In the genomic region with DNA sequence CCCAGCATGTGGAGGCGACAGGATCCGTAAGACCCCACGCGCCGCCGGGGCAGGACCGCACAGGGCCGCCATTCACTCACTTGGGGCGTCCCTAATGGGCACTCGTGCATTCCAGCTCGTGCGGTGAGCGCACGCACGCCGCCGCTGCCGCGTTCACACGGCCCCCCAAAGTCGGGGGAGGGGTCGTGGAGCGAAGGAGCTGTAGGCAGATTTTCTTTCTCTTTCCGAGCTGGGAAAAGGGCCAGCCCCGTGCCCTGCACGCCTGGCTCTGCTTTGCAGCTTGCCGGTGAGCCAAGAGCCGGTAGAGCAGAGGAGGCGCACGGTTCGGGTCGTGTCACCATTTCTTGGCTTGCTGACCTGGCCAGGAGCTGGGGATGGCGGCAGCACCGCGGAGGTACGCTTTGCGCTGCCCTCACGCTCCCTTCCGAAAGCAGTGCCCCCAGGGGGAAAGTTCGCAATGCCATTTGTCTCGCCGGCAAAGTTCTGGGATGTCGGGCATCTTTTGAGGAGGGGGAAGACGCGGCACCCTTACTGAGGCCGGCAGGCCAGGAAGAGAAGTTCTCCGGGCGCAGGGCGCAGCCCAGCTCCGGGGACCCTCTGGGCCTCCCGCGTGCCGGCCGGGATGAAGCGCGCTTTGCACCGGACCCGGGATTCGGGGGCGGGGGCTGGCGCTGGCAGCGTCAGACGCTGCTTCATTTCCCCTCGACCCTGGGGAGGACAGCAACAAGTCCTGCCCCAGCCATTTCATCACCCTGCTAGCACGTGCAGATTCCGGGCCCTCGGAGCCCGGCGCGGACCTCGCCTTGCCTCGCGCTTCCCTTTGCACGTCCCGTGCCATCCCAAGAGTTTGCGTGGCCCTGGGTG, we compare ENCODE assay signal across 8 cellular contexts. TPM values are rescaled to one million over a fixed set of nuclear protein-coding genes. Genes with fewer than 3 reads are reported as not detected.
DNase-seq lines count a peak whose midpoint lies in the region; ATAC-seq, FAIRE-seq and TF ChIP-seq lines count a peak whose summit lies in the region.

No MANE protein-coding gene starts in this region.

- H3K4me3 Mint-ChIP-seq in HFFc6, result peak overlapping the region; percentile 96
- H3K4me3 Mint-ChIP-seq in astrocyte (ENCODE audit: unreplicated experiment), result peak overlapping the region; percentile 99

- intact Hi-C loops in left lung (cut with DNase I), result no loop called here

- H3K4me1 Mint-ChIP-seq in HFFc6 (ENCODE audit: low read depth), result peaks cover 63% of the 10 kb centered on the region
- H3K4me1 Mint-ChIP-seq in astrocyte (ENCODE audit: low read depth, unreplicated experiment), result peaks cover 24% of the 10 kb centered on the region

- peaks cover 54% of the 10 kb centered on the region for H3K79me2 ChIP-seq in astrocyte (ENCODE audit: insufficient read depth, low read length)

- H3K4me3 ChIP-seq in astrocyte (ENCODE audit: insufficient read depth, low read depth, low read length) (peak overlapping the region; percentile 84), left lung (peak overlapping the region; percentile 34 to 42), small intestine (ENCODE audit: low read depth in 1 of 2, low read length in 2 of 2) (no peak overlapping the region)

- peak overlapping the region; percentile 97 for H3K4me2 ChIP-seq in astrocyte (ENCODE audit: low read length)

- H4K20me1 ChIP-seq in astrocyte (ENCODE audit: insufficient read depth, low read length), result peaks cover 25% of the 10 kb centered on the region

- peak overlapping the region; percentile 92 for H3K9ac ChIP-seq in astrocyte (ENCODE audit: low read length)

- no peaks in the 10 kb centered on the region for H3K27me3 ChIP-seq in astrocyte (ENCODE audit: insufficient read depth, low read length)
- peaks cover 40 to 95% of the 10 kb centered on the region in 2 donors for H3K27me3 ChIP-seq in left lung
- H3K27me3 ChIP-seq in small intestine (ENCODE audit: control insufficient read depth in 2 of 2, insufficient read depth in 2 of 2, low read length in 2 of 2), result peaks cover 28 to 31% of the 10 kb centered on the region in 2 donors

- H3K9me3 Mint-ChIP-seq in HFFc6 (no peaks in the 10 kb centered on the region), astrocyte (ENCODE audit: unreplicated experiment) (no peaks in the 10 kb centered on the region)

- H3K27ac Mint-ChIP-seq in HFFc6, result peak overlapping the region; percentile 89
- H3K27ac Mint-ChIP-seq in astrocyte (ENCODE audit: unreplicated experiment), result peak overlapping the region; percentile 99

- TF ChIP-seq CTCF in HFFc6 (IDR thresholded peaks at IDR 0.05) (no peak; the same call in 1 of the 2 replicates), astrocyte (IDR thresholded peaks at IDR 0.05; ENCODE audit: insufficient read depth, low read depth, low read length) (no peak), left lung (IDR thresholded peaks at IDR 0.05) (no peak)

- ATAC-seq in left lung (no peak), GM21528 (IDR thresholded peaks at IDR 0.05; ENCODE audit: low FRiP score, unreplicated experiment) (no peak)

- H2AFZ ChIP-seq in astrocyte (ENCODE audit: low read depth, low read length), result peak overlapping the region; percentile 73

- 3 to 7% (median 6%) methylated on average over 68 to 76 of the region's 76 CpGs for WGBS in small intestine, 3 donors

- peaks cover 43% of the 10 kb centered on the region for H3K36me3 Mint-ChIP-seq in HFFc6 (ENCODE audit: low read depth)
- H3K36me3 Mint-ChIP-seq in astrocyte (ENCODE audit: low read depth, unreplicated experiment), result peaks cover 38% of the 10 kb centered on the region

- H3K27me3 Mint-ChIP-seq in HFFc6 (ENCODE audit: insufficient read depth), result peaks cover 8% of the 10 kb centered on the region
- peaks cover 2% of the 10 kb centered on the region for H3K27me3 Mint-ChIP-seq in astrocyte (ENCODE audit: low read depth, unreplicated experiment)

- DNase-seq in AG08396 (ENCODE audit: low spot score) (peak; percentile 65), HFFc6 (peak; percentile 22), astrocyte (ENCODE audit: low read depth) (peak; percentile 42), left lung (no peak), caudate nucleus (lab: John Stamatoyannopoulos, UW) (no peak), small intestine (no peak), NCI-H82 (lab: John Stamatoyannopoulos, UW) (no peak)

- H3K9me3 ChIP-seq in astrocyte (ENCODE audit: insufficient read depth, low read depth, low read length) (no peaks in the 10 kb centered on the region), left lung (no peaks in the 10 kb centered on the region), small intestine (ENCODE audit: control insufficient read depth, low read depth) (no peaks in the 10 kb centered on the region)

- H3K27ac ChIP-seq in astrocyte (ENCODE audit: low read depth, low read length) (peak overlapping the region; percentile 82), left lung (peak overlapping the region in 1 of 2 donors; percentile 53), caudate nucleus (ENCODE audit: low read depth, low read length) (no peak overlapping the region), small intestine (ENCODE audit: low read depth in 1 of 2, low read length in 1 of 2) (no peak overlapping the region)

- no peak for FAIRE-seq in astrocyte (lab: Jason Lieb, UNC)
- FAIRE-seq in small intestine (lab: Jason Lieb, UNC), result no peak

- peaks cover 13% of the 10 kb centered on the region for H3K36me3 ChIP-seq in astrocyte (ENCODE audit: insufficient read depth, low read length)
- H3K36me3 ChIP-seq in left lung, result no peaks in the 10 kb centered on the region
- no peaks in the 10 kb centered on the region for H3K36me3 ChIP-seq in small intestine (ENCODE audit: control insufficient read depth in 2 of 2, insufficient read depth in 2 of 2, low read length in 2 of 2)

- H3K4me1 ChIP-seq in astrocyte (ENCODE audit: insufficient read depth, low read length) (peaks cover 53% of the 10 kb centered on the region), left lung (peaks cover 17 to 66% of the 10 kb centered on the region in 2 donors), small intestine (ENCODE audit: control insufficient read depth in 2 of 2, insufficient read depth in 1 of 2, low read depth in 1 of 2, low read length in 1 of 2) (no peaks in the 10 kb centered on the region)

RNA-seq across cellular contexts. Expression of a gene that starts 0.9 kb away (rescaled TPM):
- 10 to 100 TPM; 66.3 to 89.0 (median 71.5) TPM for total RNA-seq in HFFc6 (2021; fragmentation: NEBNext Ultra II Directional; extraction: Animal tissue kit (Norgen Biotek cat#: 25700))
- total RNA-seq in astrocyte (164 and 206 TPM in 2 replicates), left lung (1 to 10 TPM; 2.9 to 5.5 TPM)
- polyA plus RNA-seq in small intestine, result 10 to 100 TPM in 1 of 3 donors, 1 to 10 TPM in 1, not detected in 1; 1.4 to 12.1 TPM

Comparison
In these comparisons a context has a peak if more than half of its experiments do, and no peak if none do; other contexts are left out.
1. DNase-seq: peak in AG08396 (single experiment), HFFc6 (single experiment) and astrocyte (single experiment); none in left lung (0 of 2), caudate nucleus (0 of 61), small intestine (single experiment) and NCI-H82 (single experiment).
2. H3K4me3 ChIP-seq: peak in astrocyte (single experiment) and left lung (2 of 2); none in small intestine (0 of 2).
3. RNA of a gene that starts 0.9 kb away (total RNA-seq): 164 to 206 TPM in astrocyte and 66.3 to 89.0 TPM in HFFc6; 2.9 to 5.5 TPM in left lung; every median in the first group is over 10 times any median in the second.